Comparison of ENCODE assay signal across 1 cellular context in genomic region chr19:8307400-8307964, GRCh38.
TF ChIP-seq lines count a peak whose summit lies in the region.

No MANE protein-coding gene starts in this region.

TF ChIP-seq in SK-N-SH, 30 proteins besides CTCF, POLR2A, EP300 and RAD21 (continued from another document):
- no peak for TF ChIP-seq RXRA (IDR thresholded peaks at IDR 0.05; ENCODE audit: borderline replicate concordance, low read depth)
- TF ChIP-seq NRF1 (IDR thresholded peaks at IDR 0.05; ENCODE audit: low read depth, low read length), result no peak
